In genomic region chr19:46601318-46602224, GRCh38 we compare ENCODE assay signal across 1 cellular context.
TF ChIP-seq lines count a peak whose summit lies in the region.

Gene CALM3 (plus strand): TSS chr19:46601330. CDS start chr19:46601435, 105 bp downstream.

TF ChIP-seq in GM12878, 131 proteins besides CTCF, POLR2A, EP300 and RAD21 (continued from another document and continues in another):
- TF ChIP-seq ZBTB4 (CRISPR knock-in tag; IDR thresholded peaks at IDR 0.05) = no peak; the same call in 1 of the 2 replicates
- TF ChIP-seq MTA3 (IDR thresholded peaks at IDR 0.05; ENCODE audit: borderline replicate concordance, low read length) = no peak
- no peak for TF ChIP-seq SUPT20H (IDR thresholded peaks at IDR 0.05; ENCODE audit: borderline replicate concordance, control insufficient read depth, low read depth, low read length)
- no peak for TF ChIP-seq JUNB (IDR thresholded peaks at IDR 0.05)
- TF ChIP-seq, protein P1, sequence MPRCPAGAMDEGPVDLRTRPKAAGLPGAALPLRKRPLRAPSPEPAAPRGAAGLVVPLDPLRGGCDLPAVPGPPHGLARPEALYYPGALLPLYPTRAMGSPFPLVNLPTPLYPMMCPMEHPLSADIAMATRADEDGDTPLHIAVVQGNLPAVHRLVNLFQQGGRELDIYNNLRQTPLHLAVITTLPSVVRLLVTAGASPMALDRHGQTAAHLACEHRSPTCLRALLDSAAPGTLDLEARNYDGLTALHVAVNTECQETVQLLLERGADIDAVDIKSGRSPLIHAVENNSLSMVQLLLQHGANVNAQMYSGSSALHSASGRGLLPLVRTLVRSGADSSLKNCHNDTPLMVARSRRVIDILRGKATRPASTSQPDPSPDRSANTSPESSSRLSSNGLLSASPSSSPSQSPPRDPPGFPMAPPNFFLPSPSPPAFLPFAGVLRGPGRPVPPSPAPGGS (IDR thresholded peaks at IDR 0.05; ENCODE audit: borderline replicate concordance, insufficient read depth, low read depth, low read length, poor library complexity, severe bottlenecking) = no peak
- 0 out of 2 replicates have a peak, but pooled peaks have one; percentile 72 for TF ChIP-seq CBX5 (IDR thresholded peaks at IDR 0.05; ENCODE audit: low read depth)
- TF ChIP-seq, protein P2, sequence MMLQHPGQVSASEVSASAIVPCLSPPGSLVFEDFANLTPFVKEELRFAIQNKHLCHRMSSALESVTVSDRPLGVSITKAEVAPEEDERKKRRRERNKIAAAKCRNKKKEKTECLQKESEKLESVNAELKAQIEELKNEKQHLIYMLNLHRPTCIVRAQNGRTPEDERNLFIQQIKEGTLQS (IDR thresholded peaks at IDR 0.05; ENCODE audit: borderline replicate concordance, extremely low read depth, low read depth, low read length) = no peak
- TF ChIP-seq BRCA1 (IDR thresholded peaks at IDR 0.05; ENCODE audit: low read depth, low read length) = no peak
- 0 out of 2 replicates have a peak, but pooled peaks have one; percentile 51 for TF ChIP-seq ZNF687 (IDR thresholded peaks at IDR 0.05)
- TF ChIP-seq CBFB (IDR thresholded peaks at IDR 0.05; ENCODE audit: low read depth) = no peak
- TF ChIP-seq HCFC1 (IDR thresholded peaks at IDR 0.05; ENCODE audit: low read length) = no peak
- TF ChIP-seq SRF (IDR thresholded peaks at IDR 0.05; ENCODE audit: low read depth in 2 of 2, low read length in 2 of 2) = no peak
- TF ChIP-seq EED (IDR thresholded peaks at IDR 0.05; ENCODE audit: low read depth) = no peak
- TF ChIP-seq NKRF (conservative IDR thresholded peaks at IDR 0.05) = peak; percentile 83; the same call in 1 of the 2 replicates
- no peak for TF ChIP-seq MYB (IDR thresholded peaks at IDR 0.05; ENCODE audit: borderline replicate concordance, low read depth, low read length)
- TF ChIP-seq NFXL1 (IDR thresholded peaks at IDR 0.05; ENCODE audit: borderline replicate concordance) = peak; percentile 79; the same call in 1 of the 2 replicates
- no peak for TF ChIP-seq IKZF2 (IDR thresholded peaks at IDR 0.05)
- TF ChIP-seq WRNIP1 (IDR thresholded peaks at IDR 0.05; ENCODE audit: borderline replicate concordance, low read depth, low read length) = no peak
- TF ChIP-seq FOXM1 (IDR thresholded peaks at IDR 0.05; ENCODE audit: low read depth, low read length) = no peak
- no peak for TF ChIP-seq RELB (IDR thresholded peaks at IDR 0.05; ENCODE audit: low read depth)
- TF ChIP-seq JUND (IDR thresholded peaks at IDR 0.05; ENCODE audit: low read depth, low read length) = no peak
- no peak for TF ChIP-seq NBN (IDR thresholded peaks at IDR 0.05)
- TF ChIP-seq RAD51 (IDR thresholded peaks at IDR 0.05) = no peak
- 0 out of 2 replicates have a peak, but pooled peaks have one; percentile 4 for TF ChIP-seq YY1 (IDR thresholded peaks at IDR 0.05; ENCODE audit: low read depth, low read length)
- no peak for TF ChIP-seq KAT2A (conservative IDR thresholded peaks at IDR 0.05; ENCODE audit: control insufficient read depth, low read depth, low read length)
- TF ChIP-seq HDAC6 (IDR thresholded peaks at IDR 0.05; ENCODE audit: unreplicated experiment) = no peak
- 0 out of 2 replicates have a peak, but pooled peaks have one; percentile 8 for TF ChIP-seq SIN3A (IDR thresholded peaks at IDR 0.05; ENCODE audit: low read depth, low read length)
- TF ChIP-seq TCF3 (IDR thresholded peaks at IDR 0.05; ENCODE audit: borderline replicate concordance, insufficient read depth, low read depth, low read length) = 0 out of 2 replicates have a peak, but pooled peaks have one; percentile 53
- TF ChIP-seq NFYA (IDR thresholded peaks at IDR 0.05; ENCODE audit: borderline replicate concordance, low read depth, low read length) = no peak
- TF ChIP-seq CREM (IDR thresholded peaks at IDR 0.05; ENCODE audit: low read depth) = no peak
- no peak for TF ChIP-seq HDGF (IDR thresholded peaks at IDR 0.05)
- TF ChIP-seq SUZ12 (IDR thresholded peaks at IDR 0.05; ENCODE audit: unreplicated experiment) = no peak
- TF ChIP-seq NR2F1 (conservative IDR thresholded peaks at IDR 0.05) = no peak
- TF ChIP-seq POLR2AphosphoS2 (IDR thresholded peaks at IDR 0.05; ENCODE audit: low read depth, low read length) = 0 out of 2 replicates have a peak, but pooled peaks have one; percentile 28
- TF ChIP-seq, protein P3, sequence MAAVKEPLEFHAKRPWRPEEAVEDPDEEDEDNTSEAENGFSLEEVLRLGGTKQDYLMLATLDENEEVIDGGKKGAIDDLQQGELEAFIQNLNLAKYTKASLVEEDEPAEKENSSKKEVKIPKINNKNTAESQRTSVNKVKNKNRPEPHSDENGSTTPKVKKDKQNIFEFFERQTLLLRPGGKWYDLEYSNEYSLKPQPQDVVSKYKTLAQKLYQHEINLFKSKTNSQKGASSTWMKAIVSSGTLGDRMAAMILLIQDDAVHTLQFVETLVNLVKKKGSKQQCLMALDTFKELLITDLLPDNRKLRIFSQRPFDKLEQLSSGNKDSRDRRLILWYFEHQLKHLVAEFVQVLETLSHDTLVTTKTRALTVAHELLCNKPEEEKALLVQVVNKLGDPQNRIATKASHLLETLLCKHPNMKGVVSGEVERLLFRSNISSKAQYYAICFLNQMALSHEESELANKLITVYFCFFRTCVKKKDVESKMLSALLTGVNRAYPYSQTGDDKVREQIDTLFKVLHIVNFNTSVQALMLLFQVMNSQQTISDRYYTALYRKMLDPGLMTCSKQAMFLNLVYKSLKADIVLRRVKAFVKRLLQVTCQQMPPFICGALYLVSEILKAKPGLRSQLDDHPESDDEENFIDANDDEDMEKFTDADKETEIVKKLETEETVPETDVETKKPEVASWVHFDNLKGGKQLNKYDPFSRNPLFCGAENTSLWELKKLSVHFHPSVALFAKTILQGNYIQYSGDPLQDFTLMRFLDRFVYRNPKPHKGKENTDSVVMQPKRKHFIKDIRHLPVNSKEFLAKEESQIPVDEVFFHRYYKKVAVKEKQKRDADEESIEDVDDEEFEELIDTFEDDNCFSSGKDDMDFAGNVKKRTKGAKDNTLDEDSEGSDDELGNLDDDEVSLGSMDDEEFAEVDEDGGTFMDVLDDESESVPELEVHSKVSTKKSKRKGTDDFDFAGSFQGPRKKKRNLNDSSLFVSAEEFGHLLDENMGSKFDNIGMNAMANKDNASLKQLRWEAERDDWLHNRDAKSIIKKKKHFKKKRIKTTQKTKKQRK (IDR thresholded peaks at IDR 0.05; ENCODE audit: low read depth, low read length) = no peak
- TF ChIP-seq TAF1 (IDR thresholded peaks at IDR 0.05; ENCODE audit: borderline replicate concordance, low read depth, low read length) = peak; percentile 53; the same call in 1 of the 2 replicates
- peak; percentile 36; the same call in 1 of the 2 replicates for TF ChIP-seq MXI1 (IDR thresholded peaks at IDR 0.05; ENCODE audit: low read depth, low read length)
- TF ChIP-seq, protein P4, sequence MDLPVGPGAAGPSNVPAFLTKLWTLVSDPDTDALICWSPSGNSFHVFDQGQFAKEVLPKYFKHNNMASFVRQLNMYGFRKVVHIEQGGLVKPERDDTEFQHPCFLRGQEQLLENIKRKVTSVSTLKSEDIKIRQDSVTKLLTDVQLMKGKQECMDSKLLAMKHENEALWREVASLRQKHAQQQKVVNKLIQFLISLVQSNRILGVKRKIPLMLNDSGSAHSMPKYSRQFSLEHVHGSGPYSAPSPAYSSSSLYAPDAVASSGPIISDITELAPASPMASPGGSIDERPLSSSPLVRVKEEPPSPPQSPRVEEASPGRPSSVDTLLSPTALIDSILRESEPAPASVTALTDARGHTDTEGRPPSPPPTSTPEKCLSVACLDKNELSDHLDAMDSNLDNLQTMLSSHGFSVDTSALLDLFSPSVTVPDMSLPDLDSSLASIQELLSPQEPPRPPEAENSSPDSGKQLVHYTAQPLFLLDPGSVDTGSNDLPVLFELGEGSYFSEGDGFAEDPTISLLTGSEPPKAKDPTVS (IDR thresholded peaks at IDR 0.05; ENCODE audit: low read depth, low read length) = no peak
- TF ChIP-seq, protein P5, sequence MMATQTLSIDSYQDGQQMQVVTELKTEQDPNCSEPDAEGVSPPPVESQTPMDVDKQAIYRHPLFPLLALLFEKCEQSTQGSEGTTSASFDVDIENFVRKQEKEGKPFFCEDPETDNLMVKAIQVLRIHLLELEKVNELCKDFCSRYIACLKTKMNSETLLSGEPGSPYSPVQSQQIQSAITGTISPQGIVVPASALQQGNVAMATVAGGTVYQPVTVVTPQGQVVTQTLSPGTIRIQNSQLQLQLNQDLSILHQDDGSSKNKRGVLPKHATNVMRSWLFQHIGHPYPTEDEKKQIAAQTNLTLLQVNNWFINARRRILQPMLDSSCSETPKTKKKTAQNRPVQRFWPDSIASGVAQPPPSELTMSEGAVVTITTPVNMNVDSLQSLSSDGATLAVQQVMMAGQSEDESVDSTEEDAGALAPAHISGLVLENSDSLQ (IDR thresholded peaks at IDR 0.05) = no peak
- no peak for TF ChIP-seq MTA2 (IDR thresholded peaks at IDR 0.05; ENCODE audit: low read depth)
- no peak for TF ChIP-seq SREBF2 (IDR thresholded peaks at IDR 0.05; ENCODE audit: low read length)
- TF ChIP-seq BACH1 (IDR thresholded peaks at IDR 0.05; ENCODE audit: borderline replicate concordance) = 0 out of 2 replicates have a peak, but pooled peaks have one; percentile 15
- peak; percentile 79; the same call in 1 of the 2 replicates for TF ChIP-seq SMARCA5 (IDR thresholded peaks at IDR 0.05)
- TF ChIP-seq ZNF274 (IDR thresholded peaks at IDR 0.05; ENCODE audit: insufficient read depth, insufficient read length) = no peak
